20 cellular contexts compared by ENCODE assay signal in genomic region chr7:46414946-46415345, GRCh38.
A peak's percentile ranks its signal among the peaks of the same experiment; 100 is the strongest.
DNase-seq lines count a peak whose midpoint lies in the region; ATAC-seq, FAIRE-seq and TF ChIP-seq lines count a peak whose summit lies in the region.
"Had no signal": no experiment of that assay in that cellular context is flagged by ENCODE, and none has a peak within 500 bp of the region (broad histone marks: within the 10 kb centered on the region; RNA-seq: fewer than 3 reads in every experiment).

No MANE protein-coding gene starts in this region.

- H4K20me1 ChIP-seq in astrocyte (ENCODE audit: insufficient read depth, low read length) = no peaks in the 10 kb centered on the region
- H4K20me1 ChIP-seq in endothelial cell of umbilical vein (replicated peaks; ENCODE audit: control insufficient read depth, extremely low read depth, insufficient read depth, low read length) = no peaks in the 10 kb centered on the region
- H4K20me1 ChIP-seq in smooth muscle cell (ENCODE audit: low read depth) = no peaks in the 10 kb centered on the region
- H4K20me1 ChIP-seq: BLaER1 treated with 17β-estradiol and CSF1 and Interleukin-3, amounts not matched to agents 10 nM and 100 nM had no signal

- no TSS peak for BruUV-seq in endothelial cell of umbilical vein (replicated peaks; lab: Mats Ljungman, UMichigan)

- peak; percentile 44 for DNase-seq in astrocyte (ENCODE audit: low read depth)
- peak; percentile 89 for DNase-seq in endothelial cell of umbilical vein (ENCODE audit: low read depth, low spot score)
- no peak for DNase-seq in smooth muscle cell (lab: John Stamatoyannopoulos, UW; ENCODE audit: unreplicated experiment)
- no peak for DNase-seq in activated effector memory CD4-positive, alpha-beta T cell treated with Interleukin-2 at 50 U/mL for 16 hours
- DNase-seq in naive thymus-derived CD8-positive, alpha-beta T cell = no peak
- DNase-seq in activated CD4-positive, alpha-beta T cell treated with anti-CD3 and anti-CD28 coated beads, Interleukin-2, amount 10 ng/mL, durations not matched to agents 7 days and 5 days = no peak
- DNase-seq: CD8-positive, alpha-beta T cell; NCI-H1417; NCI-H187; NCI-H2227 treated with DMSO at 0.1 percent for 48 hours; NCI-H510A treated with DMSO at 0.1 percent for 48 hours; NCI-H774; Right ventricle myocardium superior had no signal

- no peaks in the 10 kb centered on the region for H3K27me3 ChIP-seq in astrocyte (ENCODE audit: insufficient read depth, low read length)
- no peaks in the 10 kb centered on the region for H3K27me3 ChIP-seq in endothelial cell of umbilical vein (ENCODE audit: control insufficient read depth in 2 of 2, insufficient read depth in 2 of 2, low read length in 2 of 2)
- H3K27me3 ChIP-seq in smooth muscle cell (ENCODE audit: low read depth) = no peaks in the 10 kb centered on the region
- H3K27me3 ChIP-seq: BLaER1 treated with 17β-estradiol and CSF1 and Interleukin-3, amounts not matched to agents 10 nM and 100 nM had no signal

- H3F3A ChIP-seq in smooth muscle cell (ENCODE audit: low read depth) = no peaks in the 10 kb centered on the region

- no peak for TF ChIP-seq POLR2A in endothelial cell of umbilical vein (IDR thresholded peaks at IDR 0.05; ENCODE audit: low read depth, low read length)

- FAIRE-seq in astrocyte (lab: Jason Lieb, UNC) (no peak), endothelial cell of umbilical vein (lab: Jason Lieb, UNC) (peak; percentile 60)
- FAIRE-seq: D721Med, GM12891, H1 had no signal

- H2AFZ ChIP-seq in astrocyte (ENCODE audit: low read depth, low read length) (peak overlapping the region; percentile 37), endothelial cell of umbilical vein (ENCODE audit: low read depth, low read length) (peak overlapping the region; percentile 79), smooth muscle cell (ENCODE audit: low read depth) (peak overlapping the region; percentile 18)

- dilution Hi-C loops in endothelial cell of umbilical vein (cut with MboI; ENCODE audit: extremely low pct_ligation_motif_present, low sequenced_read_pairs) = no loop called here

- H3K27ac Mint-ChIP-seq in astrocyte (ENCODE audit: unreplicated experiment) = peak overlapping the region; percentile 19
- H3K27ac Mint-ChIP-seq in naive thymus-derived CD8-positive, alpha-beta T cell = no peak overlapping the region
- H3K27ac Mint-ChIP-seq in activated CD4-positive, alpha-beta T cell treated with anti-CD3 and anti-CD28 coated beads, Interleukin-2, amount 10 ng/mL, durations not matched to agents 7 days and 5 days = no peak overlapping the region
- H3K27ac Mint-ChIP-seq: CD8-positive, alpha-beta T cell had no signal

- no peaks in the 10 kb centered on the region for H3K9me1 ChIP-seq in endothelial cell of umbilical vein (replicated peaks; ENCODE audit: control insufficient read depth, extremely low read depth, insufficient read depth, low read length)

- H3K79me2 ChIP-seq in astrocyte (ENCODE audit: insufficient read depth, low read length) (no peaks in the 10 kb centered on the region), endothelial cell of umbilical vein (ENCODE audit: control insufficient read depth, insufficient read depth, low read length) (no peaks in the 10 kb centered on the region), smooth muscle cell (ENCODE audit: low read depth) (no peaks in the 10 kb centered on the region)

- H3K4me3 ChIP-seq in astrocyte (ENCODE audit: insufficient read depth, low read depth, low read length) (no peak overlapping the region), endothelial cell of umbilical vein (replicated peaks in 1 of 3; ENCODE audit: insufficient read depth in 1 of 3, low read depth in 1 of 3, low read length in 3 of 3) (no peak overlapping the region), mesodermal cell (ENCODE audit: extremely low read depth, insufficient read depth, low read length, poor library complexity, severe bottlenecking) (no peak overlapping the region), smooth muscle cell (no peak overlapping the region)
- H3K4me3 ChIP-seq: BLaER1 treated with 17β-estradiol and CSF1 and Interleukin-3, amounts not matched to agents 10 nM and 100 nM had no signal

- CTCF ChIA-PET in endothelial cell of umbilical vein (lab: Charles Lee) = no interaction called here
- CTCF ChIA-PET in activated CD4-positive, alpha-beta T cell treated with anti-CD3 and anti-CD28 coated beads, Interleukin-2, amount 10 ng/mL, durations not matched to agents 7 days and 5 days (lab: Charles Lee) = no interaction called here

- H3K36me3 Mint-ChIP-seq in astrocyte (ENCODE audit: low read depth, unreplicated experiment) = no peaks in the 10 kb centered on the region
- H3K36me3 Mint-ChIP-seq in naive thymus-derived CD8-positive, alpha-beta T cell = no peaks in the 10 kb centered on the region
- H3K36me3 Mint-ChIP-seq in activated CD4-positive, alpha-beta T cell treated with anti-CD3 and anti-CD28 coated beads, Interleukin-2, amount 10 ng/mL, durations not matched to agents 7 days and 5 days (ENCODE audit: low read depth) = no peaks in the 10 kb centered on the region
- H3K36me3 Mint-ChIP-seq: CD8-positive, alpha-beta T cell had no signal

- H3K27ac ChIP-seq in astrocyte (ENCODE audit: low read depth, low read length) = no peak overlapping the region
- H3K27ac ChIP-seq in endothelial cell of umbilical vein (ENCODE audit: insufficient read depth, low read depth, low read length) = peak overlapping the region; percentile 66
- peak overlapping the region; percentile 72 for H3K27ac ChIP-seq in mesodermal cell (ENCODE audit: low read depth, low read length, severe bottlenecking)
- no peak overlapping the region for H3K27ac ChIP-seq in smooth muscle cell (ENCODE audit: low read depth)
- H3K27ac ChIP-seq: BLaER1 treated with 17β-estradiol and CSF1 and Interleukin-3, amounts not matched to agents 10 nM and 100 nM; HL-60; KMS-11 had no signal

- peaks cover 2% of the 10 kb centered on the region for H3K27me3 Mint-ChIP-seq in astrocyte (ENCODE audit: low read depth, unreplicated experiment)
- H3K27me3 Mint-ChIP-seq in naive thymus-derived CD8-positive, alpha-beta T cell = no peaks in the 10 kb centered on the region
- no peaks in the 10 kb centered on the region for H3K27me3 Mint-ChIP-seq in activated CD4-positive, alpha-beta T cell treated with anti-CD3 and anti-CD28 coated beads, Interleukin-2, amount 10 ng/mL, durations not matched to agents 7 days and 5 days

- no peak overlapping the region for H3K4me3 Mint-ChIP-seq in astrocyte (ENCODE audit: unreplicated experiment)
- no peak overlapping the region for H3K4me3 Mint-ChIP-seq in naive thymus-derived CD8-positive, alpha-beta T cell
- H3K4me3 Mint-ChIP-seq in activated CD4-positive, alpha-beta T cell treated with anti-CD3 and anti-CD28 coated beads, Interleukin-2, amount 10 ng/mL, durations not matched to agents 7 days and 5 days = no peak overlapping the region
- H3K4me3 Mint-ChIP-seq: CD8-positive, alpha-beta T cell had no signal

- H3K4me1 ChIP-seq in astrocyte (ENCODE audit: insufficient read depth, low read length) = peaks cover 6% of the 10 kb centered on the region
- H3K4me1 ChIP-seq in endothelial cell of umbilical vein (ENCODE audit: control insufficient read depth, extremely low read depth, insufficient read depth, low read length) = peaks cover 18% of the 10 kb centered on the region
- peaks cover 16% of the 10 kb centered on the region for H3K4me1 ChIP-seq in mesodermal cell (ENCODE audit: control insufficient read depth, insufficient read depth, low read length, poor library complexity, severe bottlenecking)
- no peaks in the 10 kb centered on the region for H3K4me1 ChIP-seq in smooth muscle cell (ENCODE audit: low read depth)
- H3K4me1 ChIP-seq: BLaER1 treated with 17β-estradiol and CSF1 and Interleukin-3, amounts not matched to agents 10 nM and 100 nM had no signal

- H3K9me3 Mint-ChIP-seq in astrocyte (ENCODE audit: unreplicated experiment) = no peaks in the 10 kb centered on the region
- peaks cover 0 to 10% (median 0%) of the 10 kb centered on the region in 9 donors for H3K9me3 Mint-ChIP-seq in naive thymus-derived CD8-positive, alpha-beta T cell
- no peaks in the 10 kb centered on the region for H3K9me3 Mint-ChIP-seq in activated CD4-positive, alpha-beta T cell treated with anti-CD3 and anti-CD28 coated beads, Interleukin-2, amount 10 ng/mL, durations not matched to agents 7 days and 5 days

- no CpG with 5 or more reads among the region's 2 CpGs for WGBS in mesodermal cell (ENCODE audit: insufficient coverage in 2 of 2), 2 experiments
- WGBS in smooth muscle cell (ENCODE audit: low lambda C conversion rate) = 43% methylated on average over 2 of the region's 2 CpGs

- H3K9ac ChIP-seq in astrocyte (ENCODE audit: low read length) (no peak overlapping the region), endothelial cell of umbilical vein (replicated peaks; ENCODE audit: extremely low read depth, insufficient read depth, low read length) (no peak overlapping the region), smooth muscle cell (ENCODE audit: low read depth) (no peak overlapping the region)
- H3K9ac ChIP-seq: BLaER1 treated with 17β-estradiol and CSF1 and Interleukin-3, amounts not matched to agents 10 nM and 100 nM; KMS-11 had no signal

- no peak for ATAC-seq in naive thymus-derived CD8-positive, alpha-beta T cell
- ATAC-seq: CD8-positive, alpha-beta T cell had no signal

- POLR2A ChIA-PET in endothelial cell of umbilical vein (lab: Charles Lee) = no interaction called here
- POLR2A ChIA-PET in naive thymus-derived CD8-positive, alpha-beta T cell (lab: Charles Lee) = no interaction called here
- POLR2A ChIA-PET in activated CD4-positive, alpha-beta T cell treated with anti-CD3 and anti-CD28 coated beads, Interleukin-2, amount 10 ng/mL, durations not matched to agents 7 days and 5 days (lab: Charles Lee) = no interaction called here

- TF ChIP-seq CTCF in astrocyte (IDR thresholded peaks at IDR 0.05; ENCODE audit: insufficient read depth, low read depth, low read length) (no peak), endothelial cell of umbilical vein (IDR thresholded peaks at IDR 0.05; ENCODE audit: extremely low read depth in 1 of 2, insufficient read depth in 1 of 2, low read depth in 1 of 2, low read length in 2 of 2) (no peak), smooth muscle cell (IDR thresholded peaks at IDR 0.05; ENCODE audit: borderline replicate concordance, insufficient read depth, poor library complexity, severe bottlenecking) (no peak)

- H3K36me3 ChIP-seq in astrocyte (ENCODE audit: insufficient read depth, low read length) (no peaks in the 10 kb centered on the region), endothelial cell of umbilical vein (ENCODE audit: control insufficient read depth in 2 of 2, extremely low read depth in 1 of 2, insufficient read depth in 2 of 2, low read length in 2 of 2) (no peaks in the 10 kb centered on the region), mesodermal cell (ENCODE audit: control insufficient read depth, insufficient read depth, low read length) (no peaks in the 10 kb centered on the region), smooth muscle cell (ENCODE audit: low read depth) (no peaks in the 10 kb centered on the region)
- H3K36me3 ChIP-seq: BLaER1 treated with 17β-estradiol and CSF1 and Interleukin-3, amounts not matched to agents 10 nM and 100 nM had no signal

- H3K9me3 ChIP-seq in astrocyte (ENCODE audit: insufficient read depth, low read depth, low read length) (no peaks in the 10 kb centered on the region), endothelial cell of umbilical vein (replicated peaks; ENCODE audit: control insufficient read depth, insufficient read depth, low read length) (no peaks in the 10 kb centered on the region), mesodermal cell (ENCODE audit: control insufficient read depth, low read length) (no peaks in the 10 kb centered on the region), smooth muscle cell (replicated peaks; ENCODE audit: low read depth) (no peaks in the 10 kb centered on the region)
- H3K9me3 ChIP-seq: BLaER1 treated with 17β-estradiol and CSF1 and Interleukin-3, amounts not matched to agents 10 nM and 100 nM had no signal

- H3K4me1 Mint-ChIP-seq in astrocyte (ENCODE audit: low read depth, unreplicated experiment) = peaks cover 6% of the 10 kb centered on the region
- H3K4me1 Mint-ChIP-seq in naive thymus-derived CD8-positive, alpha-beta T cell = no peaks in the 10 kb centered on the region
- no peaks in the 10 kb centered on the region for H3K4me1 Mint-ChIP-seq in activated CD4-positive, alpha-beta T cell treated with anti-CD3 and anti-CD28 coated beads, Interleukin-2, amount 10 ng/mL, durations not matched to agents 7 days and 5 days

- intact Hi-C loops in endothelial cell of umbilical vein (cut with micrococcal nuclease) = no loop called here

- H3K4me2 ChIP-seq in astrocyte (ENCODE audit: low read length) (peak overlapping the region; percentile 16), endothelial cell of umbilical vein (ENCODE audit: insufficient read depth, low read length) (peak overlapping the region; percentile 31), smooth muscle cell (no peak overlapping the region)
- H3K4me2 ChIP-seq: BLaER1 treated with 17β-estradiol and CSF1 and Interleukin-3, amounts not matched to agents 10 nM and 100 nM; KMS-11 had no signal

Comparison
In these comparisons a context has a peak if more than half of its experiments do, and no peak if none do; other contexts are left out.
1. DNase-seq: peak in astrocyte (single experiment) and endothelial cell of umbilical vein (single experiment); none in smooth muscle cell (single experiment), activated effector memory CD4-positive, alpha-beta T cell treated with Interleukin-2 at 50 U/mL for 16 hours (single experiment), naive thymus-derived CD8-positive, alpha-beta T cell (0 of 10) and activated CD4-positive, alpha-beta T cell treated with anti-CD3 and anti-CD28 coated beads, Interleukin-2, amount 10 ng/mL, durations not matched to agents 7 days and 5 days (single experiment).
2. H2AFZ ChIP-seq: peak in every context shown above with its lines; median percentile 79 in endothelial cell of umbilical vein; 37 in astrocyte; 18 in smooth muscle cell.
3. H3K27ac ChIP-seq: peak in endothelial cell of umbilical vein (single experiment) and mesodermal cell (single experiment); none in astrocyte (single experiment) and smooth muscle cell (single experiment).